Comparison of ENCODE assay signal across 37 cellular contexts in genomic region chrX:70293621-70294020, GRCh38. TPM values are rescaled to one million over a fixed set of nuclear protein-coding genes. Genes with fewer than 3 reads are reported as not detected.
DNase-seq lines count a peak whose midpoint lies in the region; ATAC-seq and TF ChIP-seq lines count a peak whose summit lies in the region.
"Had no signal": no experiment of that assay in that cellular context is flagged by ENCODE, and none has a peak within 500 bp of the region (broad histone marks: within the 10 kb centered on the region; RNA-seq: fewer than 3 reads in every experiment).

No MANE protein-coding gene starts in this region.

- TF ChIP-seq CTCF in Loucy (conservative IDR thresholded peaks at IDR 0.05; ENCODE audit: low read length) = no peak
- no peak for TF ChIP-seq CTCF in mammary epithelial cell (conservative IDR thresholded peaks at IDR 0.05 in 1 of 2, IDR thresholded peaks at IDR 0.05 in 1 of 2; ENCODE audit: extremely low read depth in 1 of 2, insufficient read depth in 1 of 2, low read depth in 1 of 2, low read length in 2 of 2)

- intact Hi-C loops in mammary epithelial cell (cut with micrococcal nuclease) = no loop called here
- intact Hi-C loops in aorta (cut with DNase I) = no loop called here

- dilution Hi-C loops in mammary epithelial cell (cut with HindIII; ENCODE audit: low sequenced_read_pairs) = no loop called here

- CTCF ChIA-PET in mammary epithelial cell (lab: Charles Lee; ENCODE audit: low non-redundant PET) = interaction anchor here (0.6 kb wide), 2 partner anchors 160 to 790 kb away, joined by 3 to 4 read pairs; no protein-coding TSS in a partner anchor

- WGBS in mammary epithelial cell (ENCODE audit: low coverage, missing lambda C conversion rate) = 70% methylated on average over 5 of the region's 5 CpGs
- WGBS in aorta, 2 donors = 68 to 89% methylated on average over 5 of the region's 5 CpGs

- in situ Hi-C loops in mammary epithelial cell (cut with MboI; ENCODE audit: low sequenced_read_pairs in 2 of 2) = no loop called here

- H3K4me1 ChIP-seq in Loucy (ENCODE audit: insufficient read depth, low read length, poor library complexity, severe bottlenecking) = peaks cover 25% of the 10 kb centered on the region
- H3K4me1 ChIP-seq in mammary epithelial cell (ENCODE audit: insufficient read depth, low read length) = peaks cover 2% of the 10 kb centered on the region
- H3K4me1 ChIP-seq in aorta (ENCODE audit: control insufficient read depth in 1 of 2, insufficient read depth in 2 of 2, low read length in 2 of 2) = no peaks in the 10 kb centered on the region

- H3K9me2 ChIP-seq in Loucy (replicated peaks; ENCODE audit: low read depth, low read length) = no peaks in the 10 kb centered on the region

- DNase-seq in EL (peak; percentile 26), mammary epithelial cell (peak; percentile 32), iris pigment epithelial cell (ENCODE audit: low read depth) (peak; percentile 17), NCI-H345 treated with DMSO at 0.1 percent for 48 hours (lab: John Stamatoyannopoulos, UW; ENCODE audit: unreplicated experiment) (no peak), NCI-H1048 (lab: John Stamatoyannopoulos, UW) (no peak), aorta (no peak)
- DNase-seq: activated CD4-positive, alpha-beta memory T cell treated with anti-CD3 and anti-CD28 coated beads, Interleukin-2, amount 10 ng/mL, durations not matched to agents 7 days and 5 days; activated CD8-positive, alpha-beta memory T cell treated with anti-CD3 and anti-CD28 coated beads, Interleukin-2, amount 50 U/mL, for 48 hours; activated naive CD4-positive, alpha-beta T cell treated with anti-CD3 and anti-CD28 coated beads for 36 hours; brain microvascular endothelial cell; DMS153; effector CD4-positive, alpha-beta T cell; foreskin melanocyte; GF-D8; heart left ventricle; KG1; kidney; left ventricle myocardium superior; MV-4-11; NCI-H146; NCI-H2107; NCI-H345; NCI-H748 treated with DMSO at 0.1 percent for 48 hours; posterior cingulate gyrus; stimulated activated CD4-positive, alpha-beta T cell treated with anti-CD3 and anti-CD28 coated beads, Interleukin-2, amount 100 ng/mL, for 24 hours; stimulated activated naive CD8-positive, alpha-beta T cell treated with anti-CD3 and anti-CD28 coated beads, Interleukin-15, Interleukin-2, amounts not matched to agents 100 U/mL and 50 U/mL, for 24 hours; upper lobe of right lung had no signal

- no peaks in the 10 kb centered on the region for H3K36me3 ChIP-seq in Loucy (ENCODE audit: insufficient read depth, low read length)
- H3K36me3 ChIP-seq in mammary epithelial cell (ENCODE audit: insufficient read depth, low read length) = peaks cover 2% of the 10 kb centered on the region
- H3K36me3 ChIP-seq in aorta (ENCODE audit: control insufficient read depth in 1 of 2, insufficient read depth in 2 of 2, low read length in 1 of 2) = no peaks in the 10 kb centered on the region
- H3K36me3 ChIP-seq: brain microvascular endothelial cell, heart left ventricle, right atrium auricular region, upper lobe of right lung had no signal

- no peaks in the 10 kb centered on the region for H3F3A ChIP-seq in Loucy (ENCODE audit: low read depth)

- H3K9ac ChIP-seq in Loucy (ENCODE audit: low read depth, low read length, poor library complexity, severe bottlenecking) (peak overlapping the region; percentile 85), mammary epithelial cell (ENCODE audit: insufficient read depth, low read length) (no peak overlapping the region)
- H3K9ac ChIP-seq: BLaER1 treated with 17β-estradiol and CSF1 and Interleukin-3, amounts not matched to agents 10 nM and 100 nM had no signal

- H3K79me2 ChIP-seq in Loucy (ENCODE audit: insufficient read depth, low read length) (peaks cover 86% of the 10 kb centered on the region), mammary epithelial cell (ENCODE audit: insufficient read depth, low read length) (peaks cover 53% of the 10 kb centered on the region)

- H3K9me3 ChIP-seq in Loucy (ENCODE audit: insufficient read depth, low read depth, low read length) (no peaks in the 10 kb centered on the region), mammary epithelial cell (replicated peaks; ENCODE audit: insufficient read depth, low read length) (no peaks in the 10 kb centered on the region), aorta (ENCODE audit: control insufficient read depth, low read length) (no peaks in the 10 kb centered on the region)
- H3K9me3 ChIP-seq: BLaER1 treated with 17β-estradiol and CSF1 and Interleukin-3, amounts not matched to agents 10 nM and 100 nM; heart left ventricle; right atrium auricular region; upper lobe of right lung had no signal

- H3K27ac ChIP-seq in mammary epithelial cell (ENCODE audit: insufficient read depth, low read depth, low read length) (no peak overlapping the region), aorta (ENCODE audit: low read depth in 1 of 2, low read length in 2 of 2) (no peak overlapping the region)
- H3K27ac ChIP-seq: BLaER1 treated with 17β-estradiol and CSF1 and Interleukin-3, amounts not matched to agents 10 nM and 100 nM; brain microvascular endothelial cell; heart left ventricle; right atrium auricular region; SK-N-MC; upper lobe of right lung had no signal

- H3K4me3 ChIP-seq in Loucy (ENCODE audit: low read length, poor library complexity, severe bottlenecking) (peak overlapping the region; percentile 94), mammary epithelial cell (replicated peaks in 1 of 3; ENCODE audit: insufficient read depth in 1 of 3, low read depth in 2 of 3, low read length in 3 of 3) (no peak overlapping the region), aorta (ENCODE audit: low read length in 2 of 2) (no peak overlapping the region)
- H3K4me3 ChIP-seq: BLaER1 treated with 17β-estradiol and CSF1 and Interleukin-3, amounts not matched to agents 10 nM and 100 nM; heart left ventricle; right atrium auricular region; SK-N-MC; upper lobe of right lung had no signal

- BruUV-seq in mammary epithelial cell (replicated peaks; lab: Mats Ljungman, UMichigan) = no TSS peak

- ATAC-seq in aorta (ENCODE audit: low FRiP score) (no peak), HG03097 (IDR thresholded peaks at IDR 0.05; ENCODE audit: low FRiP score, unreplicated experiment) (no peak)
- ATAC-seq: heart left ventricle; left ventricle myocardium superior; stimulated activated naive CD8-positive, alpha-beta T cell treated with anti-CD3 and anti-CD28 coated beads, Interleukin-15, Interleukin-2, amounts not matched to agents 100 U/mL and 50 U/mL, for 24 hours; upper lobe of right lung had no signal

- H2AFZ ChIP-seq in Loucy (ENCODE audit: low read length) (no peak overlapping the region), mammary epithelial cell (ENCODE audit: low read depth, low read length) (no peak overlapping the region)

- H3K4me2 ChIP-seq in Loucy (ENCODE audit: low read depth, low read length, poor library complexity, severe bottlenecking) (peak overlapping the region; percentile 83), mammary epithelial cell (ENCODE audit: insufficient read depth, low read depth, low read length) (no peak overlapping the region)
- H3K4me2 ChIP-seq: BLaER1 treated with 17β-estradiol and CSF1 and Interleukin-3, amounts not matched to agents 10 nM and 100 nM had no signal

- H4K20me1 ChIP-seq in Loucy (ENCODE audit: insufficient read depth, low read length, poor library complexity, severe bottlenecking) = peaks cover 5% of the 10 kb centered on the region
- no peaks in the 10 kb centered on the region for H4K20me1 ChIP-seq in mammary epithelial cell (ENCODE audit: insufficient read depth, low read length)

- H3K27me3 ChIP-seq in Loucy (ENCODE audit: insufficient read depth, low read length, poor library complexity, severe bottlenecking) (no peaks in the 10 kb centered on the region), mammary epithelial cell (ENCODE audit: insufficient read depth, low read length) (no peaks in the 10 kb centered on the region), aorta (ENCODE audit: control insufficient read depth in 1 of 2, insufficient read depth in 2 of 2, low read length in 1 of 2) (no peaks in the 10 kb centered on the region)
- H3K27me3 ChIP-seq: brain microvascular endothelial cell, right atrium auricular region, upper lobe of right lung had no signal

RNA-seq across cellular contexts. Expression of gene KIF4A, which starts 3.7 kb away (rescaled TPM):
- total RNA-seq in mammary epithelial cell = 10 to 100 TPM in 1 of 2 donors, under 1 TPM in 1; 0.50 to 18.8 TPM
- polyA plus RNA-seq in mammary epithelial cell = 14.3 TPM
- 28.6 TPM for polyA minus RNA-seq in mammary epithelial cell
- total RNA-seq in aorta = under 1 TPM; 0.36 to 0.66 TPM
- under 1 TPM; 0.38 to 0.41 TPM for polyA plus RNA-seq in aorta

RNA-seq across cellular contexts. Expression of gene PDZD11, which starts 3.9 kb away (rescaled TPM):
- total RNA-seq in mammary epithelial cell = 10 to 100 TPM; 43.8 to 56.9 TPM
- polyA plus RNA-seq in mammary epithelial cell = 103 TPM
- polyA minus RNA-seq in mammary epithelial cell = 59.2 TPM
- total RNA-seq in aorta = 10 to 100 TPM; 18.7 to 27.1 TPM
- polyA plus RNA-seq in aorta = 10 to 100 TPM; 57.8 to 67.1 TPM

RNA-seq across cellular contexts. Expression of gene RAB41, which starts 11.6 kb away (rescaled TPM):
- total RNA-seq in mammary epithelial cell (not detected), aorta (not detected)
- polyA plus RNA-seq in mammary epithelial cell (not detected), aorta (not detected)
- not detected for polyA minus RNA-seq in mammary epithelial cell
- total RNA-seq: activated CD4-positive, alpha-beta memory T cell treated with anti-CD3 and anti-CD28 coated beads, Interleukin-2, amount 10 ng/mL, durations not matched to agents 7 days and 5 days; activated naive CD4-positive, alpha-beta T cell treated with anti-CD3 and anti-CD28 coated beads for 36 hours; epithelial cell of proximal tubule; heart left ventricle; kidney; left ventricle myocardium superior; myocyte; right atrium auricular region; T-helper 2 cell treated with Interferon-gamma antibody and Interleukin-4, amounts not matched to agents 100 ng/mL and 5 ng/mL, for 36 hours; temporal lobe; upper lobe of right lung had no signal
- polyA plus RNA-seq: adipose tissue, heart left ventricle had no signal

RNA-seq across cellular contexts. Expression of gene ARR3, which starts 25.5 kb away (rescaled TPM):
- not detected for total RNA-seq in mammary epithelial cell
- polyA plus RNA-seq in mammary epithelial cell = not detected
- not detected for polyA minus RNA-seq in mammary epithelial cell
- total RNA-seq in aorta = not detected
- not detected for polyA plus RNA-seq in aorta
- total RNA-seq: activated CD4-positive, alpha-beta memory T cell treated with anti-CD3 and anti-CD28 coated beads, Interleukin-2, amount 10 ng/mL, durations not matched to agents 7 days and 5 days; activated naive CD4-positive, alpha-beta T cell treated with anti-CD3 and anti-CD28 coated beads for 36 hours; epithelial cell of proximal tubule; heart left ventricle; kidney; left ventricle myocardium superior; myocyte; right atrium auricular region; T-helper 2 cell treated with Interferon-gamma antibody and Interleukin-4, amounts not matched to agents 100 ng/mL and 5 ng/mL, for 36 hours; temporal lobe; upper lobe of right lung had no signal
- polyA plus RNA-seq: adipose tissue, heart left ventricle had no signal

RNA-seq across cellular contexts. Expression of gene P2RY4, which starts 33.6 kb away (rescaled TPM):
- total RNA-seq in mammary epithelial cell (under 1 TPM in 1 of 2 donors, not detected in 1; 0.26 TPM), aorta (1 to 10 TPM in 1 of 2 donors, under 1 TPM in 1; 0.91 to 1.2 TPM)
- polyA plus RNA-seq in mammary epithelial cell (0.03 TPM), aorta (not detected)
- not detected for polyA minus RNA-seq in mammary epithelial cell
- total RNA-seq: epithelial cell of proximal tubule, left ventricle myocardium superior, myocyte, right atrium auricular region, temporal lobe had no signal

Comparison
In these comparisons a context has a peak if more than half of its experiments do, and no peak if none do; other contexts are left out.
1. DNase-seq: peak in EL (single experiment), mammary epithelial cell (single experiment) and iris pigment epithelial cell (single experiment); none in NCI-H345 treated with DMSO at 0.1 percent for 48 hours (single experiment), NCI-H1048 (single experiment) and aorta (0 of 2).